ENCODE assay signal across 26 cellular contexts in genomic region chr11:37881741-37882140, GRCh38.
DNase-seq lines count a peak whose midpoint lies in the region; ATAC-seq, FAIRE-seq and TF ChIP-seq lines count a peak whose summit lies in the region.
"Had no signal": no experiment of that assay in that cellular context is flagged by ENCODE, and none has a peak within 500 bp of the region (broad histone marks: within the 10 kb centered on the region; RNA-seq: fewer than 3 reads in every experiment).

No MANE protein-coding gene starts in this region.

- no peaks in the 10 kb centered on the region for H3K79me2 ChIP-seq in keratinocyte (ENCODE audit: control insufficient read depth, insufficient read depth, low read length)

- CTCF ChIA-PET in MCF 10A (lab: Yijun Ruan, JAX), result no interaction called here

- H3K9me1 ChIP-seq in keratinocyte (ENCODE audit: control insufficient read depth, extremely low read depth, insufficient read depth, low read length), result no peaks in the 10 kb centered on the region

- no peaks in the 10 kb centered on the region for H3K27me3 ChIP-seq in breast epithelium
- no peaks in the 10 kb centered on the region for H3K27me3 ChIP-seq in bronchial epithelial cell (ENCODE audit: control insufficient read depth, insufficient read depth, low read length)
- H3K27me3 ChIP-seq in keratinocyte (ENCODE audit: control insufficient read depth, extremely low read depth, insufficient read depth, low read length), result no peaks in the 10 kb centered on the region
- H3K27me3 ChIP-seq: BE2C; BLaER1 treated with 17β-estradiol and CSF1 and Interleukin-3, amounts not matched to agents 10 nM and 100 nM had no signal

- BruUV-seq in MCF 10A (replicated peaks; lab: Mats Ljungman, UMichigan), result no TSS peak

- peaks cover 5% of the 10 kb centered on the region for H3K4me1 Mint-ChIP-seq in MCF 10A (ENCODE audit: insufficient read depth, unreplicated experiment)
- H3K4me1 Mint-ChIP-seq: CD14-positive monocyte; CD8-positive, alpha-beta memory T cell had no signal

- H3K27me3 Mint-ChIP-seq in MCF 10A (ENCODE audit: insufficient read depth, unreplicated experiment), result no peaks in the 10 kb centered on the region
- H3K27me3 Mint-ChIP-seq: CD4-positive, alpha-beta T cell; CD8-positive, alpha-beta memory T cell had no signal

- no peak for TF ChIP-seq POLR2A in breast epithelium (IDR thresholded peaks at IDR 0.05)

- intact Hi-C loops in MCF 10A (cut with micrococcal nuclease) (no loop called here), breast epithelium (cut with DNase I; ENCODE audit: low total_unique reads) (no loop called here)

- no peaks in the 10 kb centered on the region for H3K4me1 ChIP-seq in breast epithelium
- H3K4me1 ChIP-seq in keratinocyte (ENCODE audit: control insufficient read depth, extremely low read depth, insufficient read depth, low read length), result peaks cover 4% of the 10 kb centered on the region
- H3K4me1 ChIP-seq: A549; BE2C; BLaER1 treated with 17β-estradiol and CSF1 and Interleukin-3, amounts not matched to agents 10 nM and 100 nM; HAP-1 had no signal

- H3K4me2 ChIP-seq in keratinocyte (ENCODE audit: control insufficient read depth, extremely low read depth, insufficient read depth, low read depth, low read length), result peak overlapping the region; percentile 3
- H3K4me2 ChIP-seq: A549; BLaER1 treated with 17β-estradiol and CSF1 and Interleukin-3, amounts not matched to agents 10 nM and 100 nM had no signal

- no peak overlapping the region for H3K4me3 ChIP-seq in breast epithelium
- no peak overlapping the region for H3K4me3 ChIP-seq in bronchial epithelial cell (ENCODE audit: low read depth, low read length)
- no peak overlapping the region for H3K4me3 ChIP-seq in keratinocyte (ENCODE audit: control insufficient read depth in 2 of 3, extremely low read depth in 1 of 3, insufficient read depth in 2 of 3, low read depth in 1 of 3, low read length in 3 of 3)
- H3K4me3 ChIP-seq: A549; BLaER1 treated with 17β-estradiol and CSF1 and Interleukin-3, amounts not matched to agents 10 nM and 100 nM; HAP-1 had no signal

- H3K9ac ChIP-seq in keratinocyte (ENCODE audit: control insufficient read depth, extremely low read depth, insufficient read depth, low read length), result no peak overlapping the region
- H3K9ac ChIP-seq: BLaER1 treated with 17β-estradiol and CSF1 and Interleukin-3, amounts not matched to agents 10 nM and 100 nM had no signal

- POLR2A ChIA-PET in MCF 10A (lab: Yijun Ruan, JAX), result interaction anchor here (0.7 kb wide), 4 partner anchors 109 to 1054 kb away, joined by 3 to 5 read pairs (median 3); no protein-coding TSS in a partner anchor

- no peak overlapping the region for H3K27ac ChIP-seq in breast epithelium
- no peak overlapping the region for H3K27ac ChIP-seq in keratinocyte (ENCODE audit: control insufficient read depth, insufficient read depth, low read length)
- H3K27ac ChIP-seq: A549; BLaER1 treated with 17β-estradiol and CSF1 and Interleukin-3, amounts not matched to agents 10 nM and 100 nM had no signal

- H3K9me3 ChIP-seq in breast epithelium (no peaks in the 10 kb centered on the region), keratinocyte (ENCODE audit: control insufficient read depth, low read depth, low read length) (no peaks in the 10 kb centered on the region)
- H3K9me3 ChIP-seq: BE2C, HAP-1 had no signal

- TF ChIP-seq CTCF in MCF 10A (IDR thresholded peaks at IDR 0.05; ENCODE audit: unreplicated experiment) (no peak), breast epithelium (IDR thresholded peaks at IDR 0.05) (no peak), bronchial epithelial cell (IDR thresholded peaks at IDR 0.05; ENCODE audit: insufficient read depth, low read length, severe bottlenecking) (no peak), keratinocyte (optimal IDR thresholded peaks at IDR 0.05 in 1 of 3, IDR thresholded peaks at IDR 0.05 in 1 of 3, conservative IDR thresholded peaks at IDR 0.05 in 1 of 3; ENCODE audit: extremely low read depth in 1 of 3, insufficient read depth in 2 of 3, low read length in 3 of 3) (no peak)

- DNase-seq in MCF 10A (ENCODE audit: unreplicated experiment) (peak; percentile 52), breast epithelium (ENCODE audit: low spot score in 2 of 2) (no peak), bronchial epithelial cell (ENCODE audit: low read depth) (peak; percentile 69), keratinocyte (ENCODE audit: low read depth, low spot score) (no peak), NCI-H69 (lab: John Stamatoyannopoulos, UW) (no peak)
- DNase-seq: 8988T; ACHN; AML-193; BE2C; CD4-positive, alpha-beta T cell; CD8-positive, alpha-beta memory T cell; DMS 273 treated with DMSO at 0.1 percent for 48 hours; DMS79; EL; GDM1; GOT3; HFFc6 had no signal

- no peak for ATAC-seq in GM19452 (IDR thresholded peaks at IDR 0.05; ENCODE audit: unreplicated experiment)
- ATAC-seq: A549 had no signal

- peak overlapping the region; percentile 75 for H3K27ac Mint-ChIP-seq in MCF 10A (ENCODE audit: low read depth, unreplicated experiment)
- H3K27ac Mint-ChIP-seq: CD14-positive monocyte; CD4-positive, alpha-beta T cell; CD8-positive, alpha-beta memory T cell; HFFc6 had no signal

- H3K4me3 Mint-ChIP-seq in MCF 10A (ENCODE audit: unreplicated experiment), result no peak overlapping the region
- H3K4me3 Mint-ChIP-seq: CD14-positive monocyte; CD4-positive, alpha-beta T cell; CD8-positive, alpha-beta memory T cell; HFFc6 had no signal

- no peak overlapping the region for H2AFZ ChIP-seq in keratinocyte (ENCODE audit: control insufficient read depth, low read length)

- dilution Hi-C loops in keratinocyte (cut with MboI; ENCODE audit: extremely low pct_ligation_motif_present, low sequenced_read_pairs), result no loop called here

- H3K9me3 Mint-ChIP-seq in MCF 10A (ENCODE audit: unreplicated experiment), result no peaks in the 10 kb centered on the region
- H3K9me3 Mint-ChIP-seq: HFFc6 had no signal

- H4K20me1 ChIP-seq in keratinocyte (ENCODE audit: control insufficient read depth, extremely low read depth, insufficient read depth, low read length), result no peaks in the 10 kb centered on the region
- H4K20me1 ChIP-seq: BLaER1 treated with 17β-estradiol and CSF1 and Interleukin-3, amounts not matched to agents 10 nM and 100 nM had no signal

- H3K36me3 ChIP-seq in breast epithelium (no peaks in the 10 kb centered on the region), bronchial epithelial cell (ENCODE audit: control insufficient read depth, insufficient read depth, low read length) (no peaks in the 10 kb centered on the region), keratinocyte (ENCODE audit: control insufficient read depth in 2 of 2, extremely low read depth in 1 of 2, insufficient read depth in 2 of 2, low read length in 2 of 2) (no peaks in the 10 kb centered on the region)
- H3K36me3 ChIP-seq: BE2C; BLaER1 treated with 17β-estradiol and CSF1 and Interleukin-3, amounts not matched to agents 10 nM and 100 nM; HAP-1 had no signal

- no peaks in the 10 kb centered on the region for H3K36me3 Mint-ChIP-seq in MCF 10A (ENCODE audit: insufficient read depth, unreplicated experiment)
- H3K36me3 Mint-ChIP-seq: CD14-positive monocyte; CD8-positive, alpha-beta memory T cell had no signal

- FAIRE-seq in bronchial epithelial cell (lab: Jason Lieb, UNC), result no peak
- no peak for FAIRE-seq in keratinocyte (lab: Jason Lieb, UNC)
- FAIRE-seq: A549, D721Med, GM12891, GM18507, H54 had no signal

Comparison
In these comparisons a context has a peak if more than half of its experiments do, and no peak if none do; other contexts are left out.
1. DNase-seq: peak in MCF 10A (single experiment) and bronchial epithelial cell (single experiment); none in breast epithelium (0 of 2), keratinocyte (single experiment) and NCI-H69 (single experiment).